In the genomic region with DNA sequence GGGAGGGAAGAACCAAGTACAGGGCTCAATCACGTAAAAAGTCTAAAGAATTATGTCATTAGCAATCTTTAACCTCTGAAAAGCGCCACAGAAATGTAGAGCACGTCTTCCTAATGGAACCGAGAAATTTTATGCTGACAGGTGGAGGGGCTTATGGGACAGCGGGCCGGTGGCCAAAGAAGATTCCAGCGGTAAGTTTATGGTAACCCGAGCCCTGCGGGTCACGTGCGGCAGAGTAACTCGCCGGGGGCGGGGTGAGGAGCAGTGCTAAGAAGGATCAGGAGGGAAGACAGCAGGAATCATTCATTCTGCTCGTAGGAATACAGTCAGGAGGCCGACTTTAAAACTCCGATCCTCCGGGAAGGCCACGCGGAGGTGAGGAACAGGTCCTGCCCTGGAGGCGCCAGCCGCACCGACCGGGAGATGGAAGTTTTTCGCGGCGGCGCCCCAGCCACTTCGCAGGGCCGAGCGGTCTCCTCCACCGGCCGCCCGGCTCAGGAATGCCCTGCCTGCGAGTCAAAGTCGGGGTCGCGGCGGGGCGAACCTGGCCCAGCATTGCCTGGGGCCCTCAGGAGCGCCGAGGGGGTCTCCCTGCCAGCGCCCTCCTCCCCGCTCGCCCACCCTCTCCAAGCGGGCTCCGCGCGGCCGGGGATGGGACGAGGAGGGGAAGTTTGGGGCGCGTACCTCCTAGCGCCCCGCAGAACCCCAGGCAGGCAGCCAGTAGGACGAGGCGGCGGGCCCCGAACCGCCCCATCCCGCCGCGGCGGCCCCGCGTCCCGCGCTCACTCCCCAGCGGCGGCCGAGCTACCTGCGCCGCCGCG, we compare ENCODE assay signal across 7 cellular contexts.
DNase-seq lines count a peak whose midpoint lies in the region; ATAC-seq and TF ChIP-seq lines count a peak whose summit lies in the region.

No MANE protein-coding gene starts in this region.

- in situ Hi-C loops in astrocyte of the spinal cord (cut with HindIII; ENCODE audit: low sequenced_read_pairs), result no loop called here

- H3K9ac ChIP-seq in skeletal muscle satellite cell (ENCODE audit: low read depth, low read length), result peak overlapping the region; percentile 51

- H3K27me3 ChIP-seq in skeletal muscle satellite cell (ENCODE audit: control insufficient read depth, insufficient read depth, low read length), result peaks cover 31% of the 10 kb centered on the region

- H3K4me1 ChIP-seq in skeletal muscle satellite cell (ENCODE audit: control insufficient read depth, insufficient read depth, low read length), result peaks cover 14% of the 10 kb centered on the region

- H3K9me3 ChIP-seq in skeletal muscle satellite cell (replicated peaks; ENCODE audit: low read length), result no peaks in the 10 kb centered on the region

- no peak for TF ChIP-seq CTCF in astrocyte of the spinal cord (IDR thresholded peaks at IDR 0.05; ENCODE audit: low read depth, low read length)
- no peak for TF ChIP-seq CTCF in GM20000 (IDR thresholded peaks at IDR 0.05; ENCODE audit: extremely low read depth, missing control alignments)

- H3K4me2 ChIP-seq in skeletal muscle satellite cell (ENCODE audit: low read length), result peak overlapping the region; percentile 91

- peak; percentile 63 for DNase-seq in HuH-7.5 (ENCODE audit: low spot score)
- DNase-seq in astrocyte of the spinal cord (ENCODE audit: low read depth, low spot score), result peak; percentile 72
- peak; percentile 74 for DNase-seq in iPS-NIHi7 (ENCODE audit: extremely low spot score)
- no peak for DNase-seq in GM20000 (ENCODE audit: low spot score)
- no peak for DNase-seq in RKO (ENCODE audit: low spot score)

- H3K4me3 ChIP-seq in astrocyte of the spinal cord (ENCODE audit: low read depth, low read length) (peak overlapping the region; percentile 42), skeletal muscle satellite cell (ENCODE audit: low read length) (peak overlapping the region; percentile 70)

- no peak for TF ChIP-seq POLR2A in GM18505 (IDR thresholded peaks at IDR 0.05; ENCODE audit: borderline replicate concordance, extremely low read depth, insufficient read depth, insufficient read length)

- no peaks in the 10 kb centered on the region for H3K36me3 ChIP-seq in skeletal muscle satellite cell (ENCODE audit: insufficient read depth, low read length)

- no peak for ATAC-seq in GM18505 (IDR thresholded peaks at IDR 0.05; ENCODE audit: unreplicated experiment)

Comparison
In these comparisons a context has a peak if more than half of its experiments do, and no peak if none do; other contexts are left out.
1. DNase-seq: peak in HuH-7.5 (single experiment), astrocyte of the spinal cord (single experiment) and iPS-NIHi7 (single experiment); none in GM20000 (single experiment) and RKO (single experiment).